Comparison of ENCODE assay signal across 13 cellular contexts in genomic region chr6:96947055-96947454, GRCh38. TPM values are rescaled to one million over a fixed set of nuclear protein-coding genes. Genes with fewer than 3 reads are reported as not detected.
A peak's percentile ranks its signal among the peaks of the same experiment; 100 is the strongest.
DNase-seq lines count a peak whose midpoint lies in the region; ATAC-seq and TF ChIP-seq lines count a peak whose summit lies in the region.
"Had no signal": no experiment of that assay in that cellular context is flagged by ENCODE, and none has a peak within 500 bp of the region (broad histone marks: within the 10 kb centered on the region; RNA-seq: fewer than 3 reads in every experiment).

No MANE protein-coding gene starts in this region.

- H3K36me3 ChIP-seq in left ventricle myocardium inferior: no peaks in the 10 kb centered on the region
- H3K36me3 ChIP-seq: colonic mucosa, neutrophil had no signal

- TF ChIP-seq CTCF in left ventricle myocardium inferior (IDR thresholded peaks at IDR 0.05; ENCODE audit: borderline replicate concordance): no peak

- no peaks in the 10 kb centered on the region for H3K4me1 ChIP-seq in left ventricle myocardium inferior
- H3K4me1 ChIP-seq: colonic mucosa had no signal

- H3K4me3 Mint-ChIP-seq in activated CD8-positive, alpha-beta T cell treated with anti-CD3 and anti-CD28 coated beads, Interleukin-2, amount 10 ng/mL, durations not matched to agents 7 days and 5 days: no peak overlapping the region

- H3K27ac ChIP-seq in left ventricle myocardium inferior (replicated peaks): no peak overlapping the region
- H3K27ac ChIP-seq: colonic mucosa, neutrophil, SK-N-MC had no signal

- H3K36me3 Mint-ChIP-seq in activated CD8-positive, alpha-beta T cell treated with anti-CD3 and anti-CD28 coated beads, Interleukin-2, amount 10 ng/mL, durations not matched to agents 7 days and 5 days (ENCODE audit: low read depth): no peaks in the 10 kb centered on the region

- H3K4me3 ChIP-seq in left ventricle myocardium inferior: no peak overlapping the region
- H3K4me3 ChIP-seq: colonic mucosa, SK-N-MC had no signal

- CTCF ChIA-PET in activated CD8-positive, alpha-beta T cell treated with anti-CD3 and anti-CD28 coated beads, Interleukin-2, amount 10 ng/mL, durations not matched to agents 7 days and 5 days (lab: Charles Lee): interaction anchor here (1.1 to 1.8 kb wide), 3 partner anchors 10 to 320 kb away, joined by 3 to 5 read pairs (median 3); partner anchors contain the start of gene NDUFAF4

- H3K9me3 Mint-ChIP-seq in activated CD8-positive, alpha-beta T cell treated with anti-CD3 and anti-CD28 coated beads, Interleukin-2, amount 10 ng/mL, durations not matched to agents 7 days and 5 days (ENCODE audit: insufficient read depth): no peaks in the 10 kb centered on the region

- intact Hi-C loops in left ventricle myocardium inferior (cut with micrococcal nuclease): no loop called here

- no peak overlapping the region for H3K27ac Mint-ChIP-seq in activated CD8-positive, alpha-beta T cell treated with anti-CD3 and anti-CD28 coated beads, Interleukin-2, amount 10 ng/mL, durations not matched to agents 7 days and 5 days

- H3K27me3 Mint-ChIP-seq in activated CD8-positive, alpha-beta T cell treated with anti-CD3 and anti-CD28 coated beads, Interleukin-2, amount 10 ng/mL, durations not matched to agents 7 days and 5 days (ENCODE audit: low read depth): no peaks in the 10 kb centered on the region

- peaks cover 6% of the 10 kb centered on the region for H3K4me1 Mint-ChIP-seq in activated CD8-positive, alpha-beta T cell treated with anti-CD3 and anti-CD28 coated beads, Interleukin-2, amount 10 ng/mL, durations not matched to agents 7 days and 5 days (ENCODE audit: low read depth)

- POLR2A ChIA-PET in activated CD8-positive, alpha-beta T cell treated with anti-CD3 and anti-CD28 coated beads, Interleukin-2, amount 10 ng/mL, durations not matched to agents 7 days and 5 days (lab: Charles Lee): no interaction called here

- H3K27me3 ChIP-seq in left ventricle myocardium inferior (ENCODE audit: low read depth): peaks cover 9% of the 10 kb centered on the region
- H3K27me3 ChIP-seq: colonic mucosa, neutrophil had no signal

- in situ Hi-C loops in KBM-7 (cut with MboI; ENCODE audit: low pct_unique_long_range_greater_than_20kb, low sequenced_read_pairs): no loop called here

- ATAC-seq in GM18499 (IDR thresholded peaks at IDR 0.05; ENCODE audit: insufficient read depth, unreplicated experiment) (peak; percentile 98), GM19467 (IDR thresholded peaks at IDR 0.05; ENCODE audit: unreplicated experiment) (peak; percentile 98), HG03039 (IDR thresholded peaks at IDR 0.05; ENCODE audit: unreplicated experiment) (peak; percentile 90)
- ATAC-seq in activated CD8-positive, alpha-beta T cell treated with anti-CD3 and anti-CD28 coated beads, Interleukin-2, amount 10 ng/mL, durations not matched to agents 7 days and 5 days: peak; percentile 75

- no peak for DNase-seq in activated CD8-positive, alpha-beta T cell treated with anti-CD3 and anti-CD28 coated beads, Interleukin-2, amount 10 ng/mL, durations not matched to agents 7 days and 5 days
- no peak for DNase-seq in NCI-H146 (lab: John Stamatoyannopoulos, UW)
- no peak for DNase-seq in HCEC 1CT
- no peak for DNase-seq in KBM-7
- DNase-seq in left ventricle myocardium inferior: no peak
- DNase-seq: activated T-cell treated with anti-CD3 and anti-CD28 coated beads, Interleukin-2, amount 50 U/mL, for 1 hour; colonic mucosa; COR-L47 had no signal

- H3K9me3 ChIP-seq in left ventricle myocardium inferior (replicated peaks): no peaks in the 10 kb centered on the region
- H3K9me3 ChIP-seq: colonic mucosa, neutrophil had no signal

RNA-seq across cellular contexts. Expression of gene KLHL32, which starts 22.5 kb away (rescaled TPM):
- total RNA-seq in activated CD8-positive, alpha-beta T cell treated with anti-CD3 and anti-CD28 coated beads, Interleukin-2, amount 10 ng/mL, durations not matched to agents 7 days and 5 days: under 1 TPM; 0.57 to 0.95 TPM
- total RNA-seq in left ventricle myocardium inferior: 2.2 TPM

RNA-seq across cellular contexts. Expression of gene NDUFAF4, which starts 49.4 kb away (rescaled TPM):
- total RNA-seq in activated CD8-positive, alpha-beta T cell treated with anti-CD3 and anti-CD28 coated beads, Interleukin-2, amount 10 ng/mL, durations not matched to agents 7 days and 5 days: 10 to 100 TPM; 42.3 to 42.5 TPM
- total RNA-seq in left ventricle myocardium inferior: 97.1 TPM
